In the genomic region with DNA sequence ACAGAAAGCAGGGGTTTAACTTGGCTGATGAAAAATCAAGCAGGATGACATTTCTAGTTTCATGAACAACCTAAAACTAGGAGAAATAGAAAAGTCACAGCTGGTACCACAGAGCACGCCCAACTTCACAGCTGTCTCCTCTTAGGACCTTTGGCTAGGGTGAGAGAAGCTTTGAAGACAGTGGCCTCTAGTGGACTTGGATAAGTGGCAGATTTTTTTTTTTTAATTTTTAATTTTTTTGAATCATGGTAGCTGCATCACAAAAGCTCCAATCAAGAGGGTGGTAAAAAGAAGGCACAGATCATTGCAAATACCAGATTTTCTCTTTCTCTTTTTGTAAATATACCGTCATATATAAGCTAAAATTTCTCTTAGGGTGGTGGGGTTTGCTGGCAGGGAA, we compare ENCODE assay signal across 1 cellular context.
TF ChIP-seq lines count a peak whose summit lies in the region.

No MANE protein-coding gene starts in this region.

TF ChIP-seq in HCT116, 20 proteins besides CTCF, POLR2A, EP300 and RAD21 (continued from another document):
- TF ChIP-seq, protein P1, sequence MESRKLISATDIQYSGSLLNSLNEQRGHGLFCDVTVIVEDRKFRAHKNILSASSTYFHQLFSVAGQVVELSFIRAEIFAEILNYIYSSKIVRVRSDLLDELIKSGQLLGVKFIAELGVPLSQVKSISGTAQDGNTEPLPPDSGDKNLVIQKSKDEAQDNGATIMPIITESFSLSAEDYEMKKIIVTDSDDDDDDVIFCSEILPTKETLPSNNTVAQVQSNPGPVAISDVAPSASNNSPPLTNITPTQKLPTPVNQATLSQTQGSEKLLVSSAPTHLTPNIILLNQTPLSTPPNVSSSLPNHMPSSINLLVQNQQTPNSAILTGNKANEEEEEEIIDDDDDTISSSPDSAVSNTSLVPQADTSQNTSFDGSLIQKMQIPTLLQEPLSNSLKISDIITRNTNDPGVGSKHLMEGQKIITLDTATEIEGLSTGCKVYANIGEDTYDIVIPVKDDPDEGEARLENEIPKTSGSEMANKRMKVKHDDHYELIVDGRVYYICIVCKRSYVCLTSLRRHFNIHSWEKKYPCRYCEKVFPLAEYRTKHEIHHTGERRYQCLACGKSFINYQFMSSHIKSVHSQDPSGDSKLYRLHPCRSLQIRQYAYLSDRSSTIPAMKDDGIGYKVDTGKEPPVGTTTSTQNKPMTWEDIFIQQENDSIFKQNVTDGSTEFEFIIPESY (IDR thresholded peaks at IDR 0.05; ENCODE audit: extremely low read depth, insufficient replicate concordance, low read length) = no peak
